In the genomic region with DNA sequence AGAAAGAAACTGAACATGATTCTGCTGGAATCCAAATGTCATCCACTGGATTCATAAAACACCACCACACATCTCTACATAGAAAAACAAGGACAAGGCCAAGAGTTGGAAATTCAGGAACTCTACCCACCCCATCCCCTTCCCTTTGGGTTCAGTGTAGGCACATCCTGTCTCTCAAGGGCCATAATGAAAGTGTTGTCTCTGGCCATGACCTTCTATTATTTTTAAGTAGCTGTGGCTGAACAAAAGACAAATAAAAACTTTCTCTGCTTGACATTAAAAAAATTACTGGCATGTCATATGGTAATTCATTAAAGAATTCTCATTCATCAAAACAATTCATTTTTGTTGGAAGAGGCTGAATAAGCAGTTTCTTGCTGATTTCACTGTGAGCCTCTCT, we compare ENCODE assay signal across 22 cellular contexts.
"Had no signal": no experiment of that assay in that cellular context is flagged by ENCODE, and none has a peak within 500 bp of the region (broad histone marks: within the 10 kb centered on the region; RNA-seq: fewer than 3 reads in every experiment).

No MANE protein-coding gene starts in this region.

- H3K9me3 ChIP-seq: colonic mucosa, esophagus muscularis mucosa, gastrocnemius medialis, lower lobe of right lung had no signal

- H3K4me3 ChIP-seq: colonic mucosa, esophagus muscularis mucosa, gastrocnemius medialis, heart right ventricle, left lung, lower lobe of right lung had no signal

- ATAC-seq: foreskin keratinocyte, gastrocnemius medialis, left cardiac atrium, left lung, left ventricle myocardium superior, lower lobe of right lung had no signal

- H3K36me3 ChIP-seq: colonic mucosa, esophagus muscularis mucosa, gastrocnemius medialis, heart right ventricle, left lung, lower lobe of right lung had no signal

- DNase-seq: cerebellar nuclear complex; colonic mucosa; cortex of kidney; dorsolateral prefrontal cortex; effector CD4-positive, alpha-beta T cell; effector memory CD4-positive, alpha-beta T cell; foreskin keratinocyte; gastrocnemius medialis; glutamatergic neuron; head of caudate nucleus; heart right ventricle; hippocampal formation; left cardiac atrium; left lung; left ventricle myocardium superior; lower lobe of right lung; mesenchymal stem cell; midbrain had no signal

- H3K4me1 ChIP-seq: colonic mucosa, esophagus muscularis mucosa, foreskin keratinocyte, gastrocnemius medialis, heart right ventricle, left lung, lower lobe of right lung had no signal

- H3K27me3 Mint-ChIP-seq: dendritic cell treated with granulocyte-macrophage colony-stimulating factor and Interleukin-4, amounts not matched to agents 40 ng/mL and 50 ng/mL, for 4 days had no signal

- H3K27me3 ChIP-seq: colonic mucosa, dorsolateral prefrontal cortex, esophagus muscularis mucosa, foreskin keratinocyte, gastrocnemius medialis, heart right ventricle, left lung had no signal

- H3K27ac ChIP-seq: colonic mucosa, dorsolateral prefrontal cortex, esophagus muscularis mucosa, foreskin keratinocyte, gastrocnemius medialis, heart right ventricle, left lung, lower lobe of right lung had no signal

- H3K4me3 Mint-ChIP-seq: dendritic cell treated with granulocyte-macrophage colony-stimulating factor and Interleukin-4, amounts not matched to agents 40 ng/mL and 50 ng/mL, for 4 days had no signal

- H3K27ac Mint-ChIP-seq: dendritic cell treated with granulocyte-macrophage colony-stimulating factor and Interleukin-4, amounts not matched to agents 40 ng/mL and 50 ng/mL, for 4 days had no signal

- FAIRE-seq: islet of Langerhans, keratinocyte had no signal
